Comparison of ENCODE assay signal across 25 cellular contexts in genomic region chr19:34324320-34324719, GRCh38.
"Had no signal": no experiment of that assay in that cellular context is flagged by ENCODE, and none has a peak within 500 bp of the region (broad histone marks: within the 10 kb centered on the region; RNA-seq: fewer than 3 reads in every experiment).

No MANE protein-coding gene starts in this region.

- H3K36me3 ChIP-seq: neural progenitor cell had no signal

- H3K4me1 Mint-ChIP-seq: nephron had no signal

- H3K27ac ChIP-seq: heart left ventricle, hepatocyte, neural progenitor cell, parathyroid adenoma, right lobe of liver, thoracic aorta, tibial nerve, upper lobe of left lung had no signal

- DNase-seq: dorsolateral prefrontal cortex; effector CD4-positive, alpha-beta T cell; gastrocnemius medialis; heart left ventricle; left colon; left ventricle myocardium superior; midbrain; naive thymus-derived CD4-positive, alpha-beta T cell; right lobe of liver; stimulated activated CD4-positive, alpha-beta T cell treated with anti-CD3 and anti-CD28 coated beads, Interleukin-12 subunit alpha, Interleukin-12 subunit beta, amount 100 ng/mL, for 4 hours; stimulated activated CD4-positive, alpha-beta T cell treated with anti-CD3 and anti-CD28 coated beads, Interleukin-1b, Interleukin-23, amount 100 ng/mL, for 48 hours; stimulated activated CD4-positive, alpha-beta T cell treated with anti-CD3 and anti-CD28 coated beads, Interleukin-4, amount 100 ng/mL, for 1 hour; stimulated activated CD8-positive, alpha-beta memory T cell treated with anti-CD3 and anti-CD28 coated beads, Interleukin-4, amount 100 ng/mL, for 48 hours; stimulated activated naive CD8-positive, alpha-beta T cell treated with anti-CD3 and anti-CD28 coated beads, Interleukin-15, Interleukin-2, amounts not matched to agents 100 U/mL and 50 U/mL, for 24 hours; upper lobe of left lung had no signal

- H3K27ac Mint-ChIP-seq: memory B cell, nephron, neural progenitor cell, progenitor cell of endocrine pancreas had no signal

- H3K9me3 Mint-ChIP-seq: memory B cell, nephron, neural progenitor cell had no signal

- H3K4me3 Mint-ChIP-seq: memory B cell, nephron, neural progenitor cell had no signal

- H3K4me1 ChIP-seq: parathyroid adenoma had no signal

- H3K4me3 ChIP-seq: dorsolateral prefrontal cortex, gastrocnemius medialis, heart left ventricle, hepatocyte, lung, neural progenitor cell, right lobe of liver, smooth muscle cell, thoracic aorta, tibial nerve, upper lobe of left lung had no signal

- H3K27me3 Mint-ChIP-seq: memory B cell; naive thymus-derived CD4-positive, alpha-beta T cell; progenitor cell of endocrine pancreas had no signal

- H3K9me3 ChIP-seq: gastrocnemius medialis, heart left ventricle, right lobe of liver, thoracic aorta, tibial nerve, upper lobe of left lung had no signal

- ATAC-seq: gastrocnemius medialis; heart left ventricle; left colon; left ventricle myocardium superior; naive thymus-derived CD4-positive, alpha-beta T cell; right lobe of liver; stimulated activated naive CD8-positive, alpha-beta T cell treated with anti-CD3 and anti-CD28 coated beads, Interleukin-15, Interleukin-2, amounts not matched to agents 100 U/mL and 50 U/mL, for 24 hours had no signal
